In the genomic region with DNA sequence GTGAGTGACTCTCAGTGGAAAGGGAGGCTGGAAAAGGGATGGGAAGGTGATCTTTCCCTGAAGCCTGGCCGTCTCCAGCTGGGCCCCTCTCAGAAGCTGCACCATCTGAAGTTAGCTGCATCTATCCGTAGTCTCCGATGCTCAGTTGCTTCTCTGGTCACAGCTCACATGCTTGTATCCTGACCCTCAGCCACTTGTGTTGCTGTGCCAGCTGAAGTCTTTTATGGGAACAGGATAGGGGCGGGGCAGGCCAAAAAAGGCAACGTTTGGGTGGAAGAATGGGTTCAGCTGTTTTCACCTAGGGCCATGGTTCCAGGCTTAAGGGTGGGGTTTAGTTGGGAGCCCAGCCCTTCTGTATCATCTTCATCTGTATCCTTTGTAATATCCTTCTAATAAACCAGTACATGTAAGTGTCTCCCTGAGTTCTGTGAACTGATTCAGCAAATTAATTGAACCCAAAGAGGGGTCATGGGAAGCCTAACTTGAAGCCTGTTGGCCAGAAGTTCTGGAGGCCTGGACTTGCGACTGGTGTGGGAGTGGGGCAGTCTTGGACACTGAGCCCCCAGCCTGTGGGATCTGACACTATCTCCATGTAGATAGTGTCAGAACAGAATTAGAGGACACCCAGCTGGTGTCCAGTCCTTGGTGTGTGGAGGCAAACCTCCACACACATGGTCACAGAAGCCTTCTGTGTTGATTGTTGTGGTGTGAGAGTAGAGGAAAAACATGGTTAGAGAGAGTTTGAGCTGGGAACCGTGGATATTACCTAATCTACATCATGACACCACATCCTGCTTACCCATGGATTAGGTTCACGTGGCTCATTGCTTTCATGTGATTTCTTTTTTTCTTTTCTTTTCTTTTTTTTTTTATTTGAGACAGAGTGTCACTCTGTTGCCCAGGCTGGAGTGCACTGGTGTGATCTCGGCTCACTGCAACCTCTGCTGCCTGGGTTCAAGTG, we compare ENCODE assay signal across 16 cellular contexts. TPM values are rescaled to one million over a fixed set of nuclear protein-coding genes. Genes with fewer than 3 reads are reported as not detected.
DNase-seq lines count a peak whose midpoint lies in the region; ATAC-seq, FAIRE-seq and TF ChIP-seq lines count a peak whose summit lies in the region.
"Had no signal": no experiment of that assay in that cellular context is flagged by ENCODE, and none has a peak within 500 bp of the region (broad histone marks: within the 10 kb centered on the region; RNA-seq: fewer than 3 reads in every experiment).

No MANE protein-coding gene starts in this region.

- in situ Hi-C loops in HepG2 (cut with HindIII; ENCODE audit: extremely low pct_ligation_motif_present, low pct_unique_long_range_greater_than_20kb): no loop called here

- TF ChIP-seq RAD21 in HepG2 (CRISPR knock-in tag; IDR thresholded peaks at IDR 0.05): no peak

- peaks cover 19% of the 10 kb centered on the region for H3K4me1 Mint-ChIP-seq in activated CD8-positive, alpha-beta T cell treated with anti-CD3 and anti-CD28 coated beads for 36 hours (ENCODE audit: low read depth)

- H3K27me3 ChIP-seq in aorta (ENCODE audit: control insufficient read depth in 1 of 2, insufficient read depth in 2 of 2, low read length in 1 of 2): no peaks in the 10 kb centered on the region
- peaks cover 3 to 12% of the 10 kb centered on the region in 2 experiments; a peak in 2 of 5 replicates for H3K27me3 ChIP-seq in HepG2 (ENCODE audit: control insufficient read depth in 1 of 2, insufficient read depth in 2 of 2, low read length in 2 of 2)

- H3K4me3 Mint-ChIP-seq in activated CD8-positive, alpha-beta T cell treated with anti-CD3 and anti-CD28 coated beads for 36 hours: no peak overlapping the region

- no peak for TF ChIP-seq EP300 in HepG2 (IDR thresholded peaks at IDR 0.05; ENCODE audit: low read depth in 2 of 2, low read length in 2 of 2)
- TF ChIP-seq EP300 in HepG2 (CRISPR knock-in tag; IDR thresholded peaks at IDR 0.05; ENCODE audit: borderline replicate concordance): no peak

- TF ChIP-seq CTCF in activated CD8-positive, alpha-beta T cell treated with anti-CD3 and anti-CD28 coated beads for 36 hours (IDR thresholded peaks at IDR 0.05): no peak
- no peak for TF ChIP-seq CTCF in HepG2 (CRISPR knock-in tag; IDR thresholded peaks at IDR 0.05)

- H3K4me1 ChIP-seq in aorta (ENCODE audit: control insufficient read depth in 1 of 2, insufficient read depth in 2 of 2, low read length in 2 of 2) (no peaks in the 10 kb centered on the region), HepG2 (ENCODE audit: insufficient read depth, low read length) (peaks cover 16% of the 10 kb centered on the region)

- TF ChIP-seq POLR2A in HepG2 (IDR thresholded peaks at IDR 0.05; ENCODE audit: insufficient read depth in 1 of 2, low read depth in 2 of 2, low read length in 2 of 2): no peak

- H3K36me3 Mint-ChIP-seq in activated CD8-positive, alpha-beta T cell treated with anti-CD3 and anti-CD28 coated beads for 36 hours (ENCODE audit: low read depth): no peaks in the 10 kb centered on the region

- H3K9ac ChIP-seq in HepG2 (ENCODE audit: insufficient read depth, low read depth, low read length): no peak overlapping the region

- H3K4me3 ChIP-seq in aorta (ENCODE audit: low read length in 2 of 2) (no peak overlapping the region), HepG2 (replicated peaks in 1 of 3; ENCODE audit: insufficient read depth in 1 of 3, low read depth in 2 of 3, low read length in 3 of 3) (no peak overlapping the region)
- H3K4me3 ChIP-seq: lung had no signal

- H3K4me2 ChIP-seq in HepG2 (ENCODE audit: low read depth, low read length): no peak overlapping the region

- no TSS peak for BruUV-seq in HepG2 (replicated peaks; lab: Mats Ljungman, UMichigan)

- no peak overlapping the region for H2AFZ ChIP-seq in HepG2 (ENCODE audit: low read length)

- intact Hi-C loops in activated CD8-positive, alpha-beta T cell treated with anti-CD3 and anti-CD28 coated beads for 36 hours (cut with micrococcal nuclease): no loop called here
- intact Hi-C loops in aorta (cut with DNase I): loop anchor here in 1 of 2 donors (10.0 kb wide), 1 partner anchor 88 kb away; no protein-coding TSS in a partner anchor
- intact Hi-C loops in HepG2 (cut with micrococcal nuclease; ENCODE audit: unreplicated experiment): no loop called here

- H3K79me2 ChIP-seq in HepG2 (ENCODE audit: insufficient read depth, low read length): no peaks in the 10 kb centered on the region

- H3K36me3 ChIP-seq in aorta (ENCODE audit: control insufficient read depth in 1 of 2, insufficient read depth in 2 of 2, low read length in 1 of 2) (no peaks in the 10 kb centered on the region), HepG2 (replicated peaks in 1 of 2; ENCODE audit: control insufficient read depth in 1 of 2, insufficient read depth in 2 of 2, low read length in 2 of 2) (no peaks in the 10 kb centered on the region)

- DNase-seq in AG20443 (ENCODE audit: low spot score): peak; percentile 20
- DNase-seq in GF-D8 (lab: John Stamatoyannopoulos, UW): peak; percentile 4
- DNase-seq in activated CD8-positive, alpha-beta T cell treated with anti-CD3 and anti-CD28 coated beads for 36 hours: no peak
- DNase-seq in islet precursor cell: peak; percentile 49
- no peak for DNase-seq in aorta
- no peak for DNase-seq in frontal cortex (ENCODE audit: low spot score in 2 of 2)
- DNase-seq in HepG2 (ENCODE audit: low spot score): no peak
- DNase-seq: amniotic stem cell, C1 segment of cervical spinal cord, hypothalamus, NCI-H2171, OCI-M1, posterior cingulate gyrus had no signal

- H3K9me3 Mint-ChIP-seq in activated CD8-positive, alpha-beta T cell treated with anti-CD3 and anti-CD28 coated beads for 36 hours: no peaks in the 10 kb centered on the region

- WGBS in aorta, 2 donors: 79 to 81% methylated on average over 9 of the region's 9 CpGs
- WGBS in HepG2 (ENCODE audit: low lambda C conversion rate): 43% methylated on average over 9 of the region's 9 CpGs

- H4K20me1 ChIP-seq in HepG2 (ENCODE audit: insufficient read depth, low read length): no peaks in the 10 kb centered on the region

- H3K9me3 ChIP-seq in aorta (ENCODE audit: control insufficient read depth, low read length) (peaks cover 1% of the 10 kb centered on the region), HepG2 (ENCODE audit: low read length) (no peaks in the 10 kb centered on the region)

- peak overlapping the region; percentile 32 for H3K27ac Mint-ChIP-seq in activated CD8-positive, alpha-beta T cell treated with anti-CD3 and anti-CD28 coated beads for 36 hours

- CTCF ChIA-PET in activated CD8-positive, alpha-beta T cell treated with anti-CD3 and anti-CD28 coated beads for 36 hours (lab: Charles Lee): interaction anchor here (0.9 to 3.0 kb wide), 4 partner anchors 34 to 228 kb away, joined by 3 to 8 read pairs (median 6); no protein-coding TSS in a partner anchor
- CTCF ChIA-PET in HepG2 (lab: Yijun Ruan, JAX; ENCODE audit: low intra/inter-chr PET ratio, low total read pairs): no interaction called here

- no peak for FAIRE-seq in frontal cortex (lab: Jason Lieb, UNC)
- no peak for FAIRE-seq in HepG2 (lab: Jason Lieb, UNC)

- H3K27ac ChIP-seq in aorta (ENCODE audit: low read depth in 1 of 2, low read length in 2 of 2): no peak overlapping the region
- no peak overlapping the region for H3K27ac ChIP-seq in HepG2 (ENCODE audit: extremely low read length, insufficient read depth, low read length)

- peak; percentile 60 for ATAC-seq in activated CD8-positive, alpha-beta T cell treated with anti-CD3 and anti-CD28 coated beads for 36 hours
- ATAC-seq in HG03354 (IDR thresholded peaks at IDR 0.05; ENCODE audit: poor library complexity, severe bottlenecking, unreplicated experiment) (no peak), aorta (ENCODE audit: low FRiP score) (no peak), HepG2 (no peak)

- POLR2A ChIA-PET in activated CD8-positive, alpha-beta T cell treated with anti-CD3 and anti-CD28 coated beads for 36 hours (lab: Charles Lee): interaction anchor here (0.6 kb wide), 1 partner anchor 18 kb away, joined by 3 read pairs; no protein-coding TSS in a partner anchor
- POLR2A ChIA-PET in HepG2 (lab: Yijun Ruan, JAX): no interaction called here

- H3K27me3 Mint-ChIP-seq in activated CD8-positive, alpha-beta T cell treated with anti-CD3 and anti-CD28 coated beads for 36 hours: no peaks in the 10 kb centered on the region

TF ChIP-seq in HepG2, 621 proteins besides CTCF, POLR2A, EP300 and RAD21 (continues in another document):
- no peak for TF ChIP-seq SMAD1 (CRISPR knock-in tag; IDR thresholded peaks at IDR 0.05; ENCODE audit: borderline replicate concordance, low read depth)

RNA-seq across cellular contexts. Expression of gene FBXO47, which starts 49.3 kb away (rescaled TPM):
- total RNA-seq in activated CD8-positive, alpha-beta T cell treated with anti-CD3 and anti-CD28 coated beads for 36 hours: not detected
- not detected for total RNA-seq in aorta
- polyA plus RNA-seq in aorta: not detected
- not detected for total RNA-seq in frontal cortex
- total RNA-seq in HepG2 (2016; rRNA removed; fragmentation: Illumina TruSeq; extraction: Trizol): not detected in 2 replicates
- not detected in 2 replicates for total RNA-seq in HepG2 (2016; cell fraction: cytosol; rRNA removed; fragmentation: Illumina TruSeq; extraction: Trizol; ENCODE audit: low read depth)
- not detected in 2 replicates for total RNA-seq in HepG2 (2016; cell fraction: insoluble cytoplasmic fraction; rRNA removed; fragmentation: Illumina TruSeq; extraction: Trizol)
- total RNA-seq in HepG2 (2016; cell fraction: membrane; rRNA removed; fragmentation: Illumina TruSeq; extraction: Trizol): not detected in 2 replicates
- not detected in 2 replicates for total RNA-seq in HepG2 (2016; cell fraction: nucleus; rRNA removed; fragmentation: Illumina TruSeq; extraction: Trizol)
- not detected in 2 replicates for polyA plus RNA-seq in HepG2 (2011; rRNA removed)
- not detected in 2 replicates for polyA plus RNA-seq in HepG2 (2011; cell fraction: cytosol; rRNA removed)
- not detected in 2 replicates for polyA plus RNA-seq in HepG2 (2011; cell fraction: nucleus; rRNA removed)
- polyA plus RNA-seq in HepG2 (2012): not detected in 2 replicates
- polyA plus RNA-seq in HepG2 (2016; cell fraction: cytosol; fragmentation: Illumina TruSeq; extraction: Trizol; ENCODE audit: low read depth): not detected in 2 replicates
- not detected in 2 replicates for polyA plus RNA-seq in HepG2 (2016; cell fraction: insoluble cytoplasmic fraction; fragmentation: Illumina TruSeq; extraction: Trizol; ENCODE audit: low read depth)
- not detected in 2 replicates for polyA plus RNA-seq in HepG2 (2016; cell fraction: membrane; fragmentation: Illumina TruSeq; extraction: Trizol; ENCODE audit: low read depth)
- not detected in 2 replicates for polyA plus RNA-seq in HepG2 (2016; cell fraction: nucleus; fragmentation: Illumina TruSeq; extraction: Trizol; ENCODE audit: insufficient read depth, low read depth)
- not detected in 2 replicates for polyA minus RNA-seq in HepG2 (2011; rRNA and poly(A)+ RNA removed; ENCODE audit: low replicate concordance)
- polyA minus RNA-seq in HepG2 (2011; cell fraction: cytosol; rRNA and poly(A)+ RNA removed): not detected in 2 replicates
- polyA minus RNA-seq in HepG2 (2011; cell fraction: nucleus; rRNA and poly(A)+ RNA removed): not detected in 2 replicates
- total RNA-seq: activated CD8-positive, alpha-beta memory T cell treated with anti-CD3 and anti-CD28 coated beads for 36 hours; lung had no signal
- polyA plus RNA-seq: lung had no signal

Comparison
In these comparisons a context has a peak if more than half of its experiments do, and no peak if none do; other contexts are left out.
1. DNase-seq: peak in AG20443 (single experiment), GF-D8 (single experiment) and islet precursor cell (single experiment); none in activated CD8-positive, alpha-beta T cell treated with anti-CD3 and anti-CD28 coated beads for 36 hours (single experiment), aorta (0 of 2), frontal cortex (0 of 2) and HepG2 (single experiment).